In the genomic region with DNA sequence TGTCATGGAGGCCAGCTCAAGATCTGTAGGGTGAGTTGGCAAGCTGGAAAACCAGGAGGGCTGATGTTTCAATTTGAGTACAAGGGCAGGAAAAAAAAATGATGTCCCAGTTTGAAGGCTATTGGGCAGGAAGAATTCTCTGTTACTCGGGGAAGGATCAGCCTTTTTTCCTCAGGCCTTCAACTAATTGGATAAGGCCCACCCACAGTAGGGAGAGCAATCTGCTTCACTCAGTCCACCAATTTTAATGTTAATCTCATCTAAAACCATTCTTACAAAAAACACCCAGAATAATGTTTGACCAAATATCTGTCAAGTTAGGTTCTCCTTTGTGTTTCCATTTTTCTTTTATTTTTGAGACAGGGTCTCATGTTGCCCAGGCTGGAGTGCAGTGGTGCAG, we compare ENCODE assay signal across 36 cellular contexts.
"Had no signal": no experiment of that assay in that cellular context is flagged by ENCODE, and none has a peak within 500 bp of the region (broad histone marks: within the 10 kb centered on the region; RNA-seq: fewer than 3 reads in every experiment).

No MANE protein-coding gene starts in this region.

- H3K4me3 Mint-ChIP-seq: activated B cell treated with CpG ODN at 0.5 μM for 24 hours; activated CD4-positive, alpha-beta memory T cell treated with anti-CD3 and anti-CD28 coated beads for 36 hours; activated CD4-positive, alpha-beta T cell treated with anti-CD3 and anti-CD28 coated beads, Interleukin-2, amount 10 ng/mL, durations not matched to agents 24 days and 14 days; activated CD8-positive, alpha-beta T cell treated with anti-CD3 and anti-CD28 coated beads for 36 hours; activated naive CD4-positive, alpha-beta T cell treated with anti-CD3 and anti-CD28 coated beads for 36 hours; activated naive CD8-positive, alpha-beta T cell treated with anti-CD3 and anti-CD28 coated beads for 36 hours; activated T-cell treated with anti-CD3 and anti-CD28 coated beads, Interleukin-2, amount 50 U/mL, for 4 hours; activated T-cell treated with anti-CD3 and anti-CD28 coated beads, Interleukin-2, amount 50 U/mL, for 72 hours; activated T-helper 1 cell treated with anti-CD3 and anti-CD28 coated beads, Interleukin-12 subunit alpha, Interleukin-12 subunit beta, Interleukin-2, Interleukin-4 antibody, amounts not matched to agents 30 ng/mL and 10 ng/mL and 1 ng/mL, durations not matched to agents 14 hours and 24 hours and 36 hours; activated T-helper 17 cell treated with anti-CD3 and anti-CD28 coated beads, Interleukin-2, amount 50 U/mL, for 72 hours; T-helper 1 cell treated with Interleukin-12 subunit alpha and Interleukin-12 subunit beta and Interleukin-4 antibody, amounts not matched to agents 30 μg/mL and 1 μg/mL, for 36 hours; T-helper 2 cell treated with Interferon-gamma antibody and Interleukin-4, amounts not matched to agents 5 μg/mL and 100 μg/mL, for 36 hours had no signal

- H3K4me1 ChIP-seq: adrenal gland, body of pancreas, breast epithelium had no signal

- H3K9me3 ChIP-seq: body of pancreas had no signal

- DNase-seq: activated B cell treated with CpG ODN at 0.5 μM for 24 hours; activated CD4-positive, alpha-beta memory T cell treated with anti-CD3 and anti-CD28 coated beads for 36 hours; activated CD4-positive, alpha-beta T cell treated with anti-CD3 and anti-CD28 coated beads for 4 hours; activated CD4-positive, alpha-beta T cell treated with anti-CD3 and anti-CD28 coated beads, Interleukin-2, amount 10 ng/mL, durations not matched to agents 24 days and 14 days; activated CD4-positive, alpha-beta T cell treated with anti-CD3 and anti-CD28 coated beads, Interleukin-2, amount 50 U/mL, for 1 hour; activated CD4-positive, alpha-beta T cell treated with anti-CD3 and anti-CD28 coated beads, Interleukin-2, amount 50 U/mL, for 4 hours; activated CD4-positive, CD25-positive, alpha-beta regulatory T cell treated with anti-CD3 and anti-CD28 coated beads, Interleukin-2, amount 50 U/mL, for 72 hours; activated CD8-positive, alpha-beta memory T cell treated with anti-CD3 and anti-CD28 coated beads, Interleukin-2, amount 50 U/mL, for 4 hours; activated CD8-positive, alpha-beta T cell treated with anti-CD3 and anti-CD28 coated beads for 36 hours; activated effector memory CD4-positive, alpha-beta T cell treated with anti-CD3 and anti-CD28 coated beads, Interleukin-2, amount 50 U/mL, for 16 hours; activated gamma-delta T cell treated with Interleukin-2 at 50 U/mL for 16 hours; activated naive CD4-positive, alpha-beta T cell; activated naive CD4-positive, alpha-beta T cell treated with anti-CD3 and anti-CD28 coated beads for 36 hours; activated naive CD4-positive, alpha-beta T cell treated with anti-CD3 and anti-CD28 coated beads, Interleukin-2, amount 50 U/mL, for 16 hours; activated naive CD8-positive, alpha-beta T cell treated with anti-CD3 and anti-CD28 coated beads for 36 hours; activated T-cell treated with anti-CD3 and anti-CD28 coated beads for 4 hours; activated T-cell treated with anti-CD3 and anti-CD28 coated beads, Interleukin-2, amount 50 U/mL, for 1 hour; activated T-cell treated with anti-CD3 and anti-CD28 coated beads, Interleukin-2, amount 50 U/mL, for 4 hours; activated T-cell treated with anti-CD3 and anti-CD28 coated beads, Interleukin-2, amount 50 U/mL, for 72 hours; adrenal gland; amniotic stem cell; aorta; body of pancreas; brain microvascular endothelial cell; central memory CD4-positive, alpha-beta T cell; T-helper 1 cell; T-helper 2 cell; T-helper 9 cell had no signal

- H3K4me3 ChIP-seq: adrenal gland, body of pancreas, breast epithelium had no signal

- H3K9me3 Mint-ChIP-seq: activated B cell treated with CpG ODN at 0.5 μM for 24 hours; activated T-helper 17 cell treated with anti-CD3 and anti-CD28 coated beads, Interleukin-2, amount 50 U/mL, for 72 hours had no signal

- ATAC-seq: activated CD8-positive, alpha-beta T cell treated with anti-CD3 and anti-CD28 coated beads for 36 hours; activated naive CD4-positive, alpha-beta T cell treated with anti-CD3 and anti-CD28 coated beads, Interleukin-2, amount 50 U/mL, for 72 hours; activated T-cell treated with anti-CD3 and anti-CD28 coated beads, Interleukin-2, amount 50 U/mL, for 4 hours; activated T-cell treated with anti-CD3 and anti-CD28 coated beads, Interleukin-2, amount 50 U/mL, for 72 hours; activated T-helper 17 cell treated with anti-CD3 and anti-CD28 coated beads, Interleukin-2, amount 50 U/mL, for 72 hours; body of pancreas had no signal

- H3K4me1 Mint-ChIP-seq: activated B cell treated with CpG ODN at 0.5 μM for 24 hours; activated CD4-positive, alpha-beta T cell treated with anti-CD3 and anti-CD28 coated beads, Interleukin-2, amount 10 ng/mL, durations not matched to agents 24 days and 14 days; activated naive CD8-positive, alpha-beta T cell treated with anti-CD3 and anti-CD28 coated beads for 36 hours; activated T-helper 17 cell treated with anti-CD3 and anti-CD28 coated beads, Interleukin-2, amount 50 U/mL, for 72 hours had no signal

- H3K36me3 ChIP-seq: adrenal gland, brain microvascular endothelial cell, breast epithelium had no signal

- H3K27me3 ChIP-seq: adrenal gland, body of pancreas, brain microvascular endothelial cell, breast epithelium had no signal

- H3K27ac ChIP-seq: adrenal gland, body of pancreas, brain microvascular endothelial cell, breast epithelium, VCaP had no signal

- H3K27ac Mint-ChIP-seq: activated B cell treated with CpG ODN at 0.5 μM for 24 hours; activated CD4-positive, alpha-beta memory T cell treated with anti-CD3 and anti-CD28 coated beads for 36 hours; activated CD4-positive, alpha-beta T cell treated with anti-CD3 and anti-CD28 coated beads, Interleukin-2, amount 10 ng/mL, durations not matched to agents 24 days and 14 days; activated CD8-positive, alpha-beta T cell treated with anti-CD3 and anti-CD28 coated beads for 36 hours; activated naive CD4-positive, alpha-beta T cell treated with anti-CD3 and anti-CD28 coated beads for 36 hours; activated naive CD4-positive, alpha-beta T cell treated with anti-CD3 and anti-CD28 coated beads, Interleukin-2, amount 50 U/mL, for 72 hours; activated naive CD8-positive, alpha-beta T cell treated with anti-CD3 and anti-CD28 coated beads for 36 hours; activated T-cell treated with anti-CD3 and anti-CD28 coated beads, Interleukin-2, amount 50 U/mL, for 72 hours; activated T-helper 1 cell treated with anti-CD3 and anti-CD28 coated beads, Interleukin-12 subunit alpha, Interleukin-12 subunit beta, Interleukin-2, Interleukin-4 antibody, amounts not matched to agents 30 ng/mL and 10 ng/mL and 1 ng/mL, durations not matched to agents 14 hours and 24 hours and 36 hours; activated T-helper 17 cell treated with anti-CD3 and anti-CD28 coated beads, Interleukin-2, amount 50 U/mL, for 72 hours; T-helper 1 cell treated with Interleukin-12 subunit alpha and Interleukin-12 subunit beta and Interleukin-4 antibody, amounts not matched to agents 30 μg/mL and 1 μg/mL, for 36 hours; T-helper 2 cell treated with Interferon-gamma antibody and Interleukin-4, amounts not matched to agents 5 μg/mL and 100 μg/mL, for 36 hours had no signal

- H3K36me3 Mint-ChIP-seq: activated CD4-positive, alpha-beta memory T cell treated with anti-CD3 and anti-CD28 coated beads for 36 hours; activated naive CD4-positive, alpha-beta T cell treated with anti-CD3 and anti-CD28 coated beads, Interleukin-2, amount 50 U/mL, for 72 hours; activated naive CD8-positive, alpha-beta T cell treated with anti-CD3 and anti-CD28 coated beads for 36 hours had no signal

- FAIRE-seq: astrocyte had no signal
